ENCODE assay signal across 9 cellular contexts in genomic region chr13:40069173-40070044, GRCh38.
DNase-seq lines count a peak whose midpoint lies in the region; ATAC-seq and TF ChIP-seq lines count a peak whose summit lies in the region.
"Had no signal": no experiment of that assay in that cellular context is flagged by ENCODE, and none has a peak within 500 bp of the region (broad histone marks: within the 10 kb centered on the region; RNA-seq: fewer than 3 reads in every experiment).

No MANE protein-coding gene starts in this region.

- intact Hi-C loops in PC-9 (cut with micrococcal nuclease; ENCODE audit: unreplicated experiment) = loop anchor here (2.0 kb wide), 2 partner anchors 383 to 613 kb away; no protein-coding TSS in a partner anchor

- no peak overlapping the region for H3K27ac ChIP-seq in PC-9
- no peak overlapping the region for H3K27ac ChIP-seq in foreskin keratinocyte
- H3K27ac ChIP-seq in subcutaneous abdominal adipose tissue (ENCODE audit: low read depth, low read length) = peak overlapping the region; percentile 20
- H3K27ac ChIP-seq: BLaER1 treated with 17β-estradiol and CSF1 and Interleukin-3, amounts not matched to agents 10 nM and 100 nM had no signal

- H3K79me2 ChIP-seq in PC-9 (ENCODE audit: low read depth) = no peaks in the 10 kb centered on the region

- H3K27me3 ChIP-seq in PC-9 (ENCODE audit: insufficient read depth, low read depth) (no peaks in the 10 kb centered on the region), foreskin keratinocyte (no peaks in the 10 kb centered on the region), subcutaneous abdominal adipose tissue (ENCODE audit: control insufficient read depth in 5 of 5, insufficient read depth in 4 of 5, low read length in 5 of 5) (no peaks in the 10 kb centered on the region)
- H3K27me3 ChIP-seq: BLaER1 treated with 17β-estradiol and CSF1 and Interleukin-3, amounts not matched to agents 10 nM and 100 nM had no signal

- POLR2A ChIA-PET in PC-9 (lab: Charles Lee; ENCODE audit: unreplicated experiment) = no interaction called here

- H3K36me3 ChIP-seq in PC-9 (ENCODE audit: low read depth) = no peaks in the 10 kb centered on the region
- H3K36me3 ChIP-seq in subcutaneous abdominal adipose tissue (ENCODE audit: control insufficient read depth in 5 of 5, insufficient read depth in 5 of 5, low read length in 5 of 5) = no peaks in the 10 kb centered on the region
- H3K36me3 ChIP-seq: BLaER1 treated with 17β-estradiol and CSF1 and Interleukin-3, amounts not matched to agents 10 nM and 100 nM had no signal

- H3K9ac ChIP-seq in subcutaneous abdominal adipose tissue (ENCODE audit: low read length in 5 of 5) = peak overlapping the region in 1 of 5 donors; percentile 4
- H3K9ac ChIP-seq: BLaER1 treated with 17β-estradiol and CSF1 and Interleukin-3, amounts not matched to agents 10 nM and 100 nM had no signal

- H3K4me3 ChIP-seq in PC-9 (no peak overlapping the region), subcutaneous abdominal adipose tissue (ENCODE audit: low read depth in 1 of 5, low read length in 5 of 5) (peak overlapping the region in 3 of 5 donors; percentile 3 to 56 (median 36))
- H3K4me3 ChIP-seq: BLaER1 treated with 17β-estradiol and CSF1 and Interleukin-3, amounts not matched to agents 10 nM and 100 nM had no signal

- H3K9me3 ChIP-seq in PC-9 (ENCODE audit: insufficient read depth, low read depth) (no peaks in the 10 kb centered on the region), subcutaneous abdominal adipose tissue (ENCODE audit: control insufficient read depth in 5 of 5, low read length in 5 of 5) (no peaks in the 10 kb centered on the region)
- H3K9me3 ChIP-seq: BLaER1 treated with 17β-estradiol and CSF1 and Interleukin-3, amounts not matched to agents 10 nM and 100 nM had no signal

- H4K20me1 ChIP-seq in PC-9 (ENCODE audit: insufficient read depth) = no peaks in the 10 kb centered on the region
- H4K20me1 ChIP-seq: BLaER1 treated with 17β-estradiol and CSF1 and Interleukin-3, amounts not matched to agents 10 nM and 100 nM had no signal

- peak; percentile 77 for TF ChIP-seq CTCF in PC-9 (conservative IDR thresholded peaks at IDR 0.05)
- TF ChIP-seq CTCF in foreskin keratinocyte (conservative IDR thresholded peaks at IDR 0.05) = peak; percentile 84

- peak in 2 of 3 experiments; percentile 64 to 65 for DNase-seq in NCI-H1417 (lab: John Stamatoyannopoulos, UW)
- DNase-seq in NCI-H1417 treated with DMSO at 0.1 percent for 48 hours (lab: John Stamatoyannopoulos, UW) = no peak
- DNase-seq in PC-9 = peak in 1 of 2 experiments; percentile 47
- peak; percentile 47 to 55 for DNase-seq in activated T-helper 1 cell treated with anti-CD3 and anti-CD28 coated beads, Interleukin-2, amount 50 U/mL, for 16 hours (ENCODE audit: low read depth in 1 of 2, low spot score in 1 of 2)
- no peak for DNase-seq in foreskin keratinocyte
- DNase-seq in occipital lobe (lab: John Stamatoyannopoulos, UW) = peak; percentile 12

- H3F3A ChIP-seq in PC-9 (ENCODE audit: insufficient read depth, low read depth) = no peaks in the 10 kb centered on the region

- H2AFZ ChIP-seq in PC-9 = no peak overlapping the region

- H3K9me2 ChIP-seq in PC-9 (ENCODE audit: insufficient read depth) = no peaks in the 10 kb centered on the region

- no peaks in the 10 kb centered on the region for H3K4me1 ChIP-seq in PC-9 (replicated peaks; ENCODE audit: insufficient read depth)
- H3K4me1 ChIP-seq in foreskin keratinocyte = peaks cover 10% of the 10 kb centered on the region
- H3K4me1 ChIP-seq in subcutaneous abdominal adipose tissue (ENCODE audit: control insufficient read depth in 5 of 5, insufficient read depth in 5 of 5, low read length in 5 of 5) = peaks cover 2 to 16% (median 12%) of the 10 kb centered on the region in 5 donors

- ATAC-seq in HG03342 (IDR thresholded peaks at IDR 0.05; ENCODE audit: unreplicated experiment) = peak; percentile 80
- peak; percentile 51 for ATAC-seq in foreskin keratinocyte

- CTCF ChIA-PET in PC-9 (lab: Charles Lee) = interaction anchor here (0.5 kb wide), 1 partner anchor 168 kb away, joined by 3 read pairs; no protein-coding TSS in a partner anchor

- no peak overlapping the region for H3K4me2 ChIP-seq in PC-9
- H3K4me2 ChIP-seq: BLaER1 treated with 17β-estradiol and CSF1 and Interleukin-3, amounts not matched to agents 10 nM and 100 nM had no signal

- no TSS peak for BruUV-seq in PC-9 (replicated peaks; lab: Mats Ljungman, UMichigan)

Comparison
In these comparisons a context has a peak if more than half of its experiments do, and no peak if none do; other contexts are left out.
1. DNase-seq: peak in NCI-H1417 (2 of 3), activated T-helper 1 cell treated with anti-CD3 and anti-CD28 coated beads, Interleukin-2, amount 50 U/mL, for 16 hours (2 of 2) and occipital lobe (single experiment); none in NCI-H1417 treated with DMSO at 0.1 percent for 48 hours (single experiment) and foreskin keratinocyte (0 of 2).